Comparison of ENCODE assay signal across 11 cellular contexts in genomic region chr11:107705027-107705426, GRCh38. TPM values are rescaled to one million over a fixed set of nuclear protein-coding genes. Genes with fewer than 3 reads are reported as not detected.
DNase-seq lines count a peak whose midpoint lies in the region; ATAC-seq and TF ChIP-seq lines count a peak whose summit lies in the region.
"Had no signal": no experiment of that assay in that cellular context is flagged by ENCODE, and none has a peak within 500 bp of the region (broad histone marks: within the 10 kb centered on the region; RNA-seq: fewer than 3 reads in every experiment).

No MANE protein-coding gene starts in this region.

- no peaks in the 10 kb centered on the region for H3K4me1 ChIP-seq in HEK293 (ENCODE audit: control insufficient read depth, insufficient read depth, low read length)
- H3K4me1 ChIP-seq in RWPE2 (ENCODE audit: insufficient read depth, poor library complexity, severe bottlenecking): peaks cover 14% of the 10 kb centered on the region

- DNase-seq in RWPE2 (ENCODE audit: low spot score) (no peak), fibroblast of peridontal ligament (ENCODE audit: extremely low read depth) (peak; percentile 83), stromal cell of bone marrow (ENCODE audit: low read depth) (peak; percentile 74), HT-29 (ENCODE audit: low spot score) (no peak)
- DNase-seq in stimulated activated CD4-positive, alpha-beta T cell treated with anti-CD3 and anti-CD28 coated beads, Interleukin-2, amount 100 ng/mL, for 48 hours: no peak
- DNase-seq: activated CD4-positive, alpha-beta T cell treated with anti-CD3 and anti-CD28 coated beads for 1 hour; cortex of kidney; NCI-H1417 treated with DMSO at 0.1 percent for 48 hours had no signal

- peak; percentile 93 for ATAC-seq in RWPE2 (ENCODE audit: low read depth)
- ATAC-seq in GM21786 (IDR thresholded peaks at IDR 0.05; ENCODE audit: unreplicated experiment): no peak

- POLR2A ChIA-PET in HEK293 (lab: Yijun Ruan, JAX): no interaction called here

- H3K4me3 ChIP-seq in HEK293 (ENCODE audit: low read depth, low read length): no peak overlapping the region
- H3K4me3 ChIP-seq in RWPE2 (ENCODE audit: severe bottlenecking): no peak overlapping the region

- CTCF ChIA-PET in HEK293 (lab: Yijun Ruan, JAX): interaction anchor here (0.7 to 0.9 kb wide), 2 partner anchors 20 to 66 kb away, joined by 3 read pairs; no protein-coding TSS in a partner anchor

- no peak for TF ChIP-seq CTCF in HEK293 (tag by site-specific recombination; IDR thresholded peaks at IDR 0.05)
- TF ChIP-seq CTCF in RWPE2 (IDR thresholded peaks at IDR 0.05; ENCODE audit: poor library complexity, severe bottlenecking): no peak

- H3K27ac ChIP-seq in HEK293 (ENCODE audit: extremely low read depth, low read depth, low read length) (no peak overlapping the region), RWPE2 (ENCODE audit: poor library complexity, severe bottlenecking) (peak overlapping the region; percentile 69)

- H3K36me3 ChIP-seq in HEK293 (ENCODE audit: control insufficient read depth in 2 of 2, insufficient read depth in 1 of 2, low read length in 2 of 2) (no peaks in the 10 kb centered on the region), RWPE2 (ENCODE audit: low read depth) (no peaks in the 10 kb centered on the region)

- H3K9me3 ChIP-seq in HEK293 (ENCODE audit: control insufficient read depth, insufficient read depth, low read depth, low read length) (no peaks in the 10 kb centered on the region), RWPE2 (ENCODE audit: severe bottlenecking) (no peaks in the 10 kb centered on the region)

- no peaks in the 10 kb centered on the region for H3K27me3 ChIP-seq in RWPE2 (ENCODE audit: insufficient read depth, poor library complexity, severe bottlenecking)

TF ChIP-seq in HEK293, 187 proteins besides CTCF, POLR2A, EP300 and RAD21 (continues in another document):
- no peak for TF ChIP-seq GLI4 (tag by site-specific recombination; IDR thresholded peaks at IDR 0.05)
- TF ChIP-seq ZBTB21 (tag by site-specific recombination; IDR thresholded peaks at IDR 0.05): peak; percentile 50; the same call in 1 of the 2 replicates
- TF ChIP-seq ZXDB (tag by site-specific recombination; IDR thresholded peaks at IDR 0.05): no peak
- no peak for TF ChIP-seq OVOL3 (tag by site-specific recombination; IDR thresholded peaks at IDR 0.05)
- TF ChIP-seq ZNF660 (tag by site-specific recombination; IDR thresholded peaks at IDR 0.05): peak; percentile 58; the same call in 1 of the 2 replicates
- no peak for TF ChIP-seq ZBTB26 (tag by site-specific recombination; optimal IDR thresholded peaks at IDR 0.05)
- TF ChIP-seq ZNF623 (tag by site-specific recombination; IDR thresholded peaks at IDR 0.05): no peak
- no peak for TF ChIP-seq ZNF48 (tag by site-specific recombination; IDR thresholded peaks at IDR 0.05)
- TF ChIP-seq ZNF362 (tag by site-specific recombination; IDR thresholded peaks at IDR 0.05): no peak
- TF ChIP-seq ZNF148 (tag by site-specific recombination; IDR thresholded peaks at IDR 0.05; ENCODE audit: borderline replicate concordance): no peak
- no peak for TF ChIP-seq ZNF23 (tag by site-specific recombination; IDR thresholded peaks at IDR 0.05; ENCODE audit: borderline replicate concordance)
- no peak for TF ChIP-seq BCL11A (tag by site-specific recombination; IDR thresholded peaks at IDR 0.05; ENCODE audit: low read depth)
- TF ChIP-seq MYNN (tag by site-specific recombination; IDR thresholded peaks at IDR 0.05; ENCODE audit: borderline replicate concordance): no peak
- TF ChIP-seq ZNF658 (tag by site-specific recombination; IDR thresholded peaks at IDR 0.05): no peak
- TF ChIP-seq ZNF10 (tag by site-specific recombination; IDR thresholded peaks at IDR 0.05): peak; percentile 84
- TF ChIP-seq ZNF600 (tag by site-specific recombination; IDR thresholded peaks at IDR 0.05): peak; percentile 39; the same call in 1 of the 2 replicates
- TF ChIP-seq HOXD13 (CRISPR knock-in tag; IDR thresholded peaks at IDR 0.05; ENCODE audit: borderline replicate concordance): no peak
- TF ChIP-seq ZBTB17 (tag by site-specific recombination; IDR thresholded peaks at IDR 0.05): no peak
- TF ChIP-seq ZNF394 (tag by site-specific recombination; IDR thresholded peaks at IDR 0.05; ENCODE audit: borderline replicate concordance): no peak
- TF ChIP-seq MEIS1 (CRISPR knock-in tag; IDR thresholded peaks at IDR 0.05; ENCODE audit: borderline replicate concordance): no peak
- no peak for TF ChIP-seq TCF7L2 (IDR thresholded peaks at IDR 0.05; ENCODE audit: borderline replicate concordance, low read depth, low read length)
- 0 out of 2 replicates have a peak, but pooled peaks have one; percentile 26 for TF ChIP-seq ZFP69B (tag by site-specific recombination; IDR thresholded peaks at IDR 0.05)
- peak; percentile 86 for TF ChIP-seq ZNF629 (tag by site-specific recombination; IDR thresholded peaks at IDR 0.05)
- no peak for TF ChIP-seq ATF2 (tag by site-specific recombination; IDR thresholded peaks at IDR 0.05; ENCODE audit: low read depth)
- TF ChIP-seq ZSCAN23 (tag by site-specific recombination; IDR thresholded peaks at IDR 0.05): no peak
- TF ChIP-seq ZNF692 (tag by site-specific recombination; IDR thresholded peaks at IDR 0.05): peak; percentile 59

RNA-seq across cellular contexts. Expression of gene SLN, which starts 6.8 kb away (rescaled TPM):
- total RNA-seq in HT-29 (2014; rRNA removed; shearing (Covaris generic)): not detected in 2 replicates
- total RNA-seq: H1 had no signal

Comparison
In these comparisons a context has a peak if more than half of its experiments do, and no peak if none do; other contexts are left out.
1. DNase-seq: peak in fibroblast of peridontal ligament (single experiment) and stromal cell of bone marrow (single experiment); none in RWPE2 (single experiment), HT-29 (single experiment) and stimulated activated CD4-positive, alpha-beta T cell treated with anti-CD3 and anti-CD28 coated beads, Interleukin-2, amount 100 ng/mL, for 48 hours (0 of 2).